8 cellular contexts compared by ENCODE assay signal in the genomic region with DNA sequence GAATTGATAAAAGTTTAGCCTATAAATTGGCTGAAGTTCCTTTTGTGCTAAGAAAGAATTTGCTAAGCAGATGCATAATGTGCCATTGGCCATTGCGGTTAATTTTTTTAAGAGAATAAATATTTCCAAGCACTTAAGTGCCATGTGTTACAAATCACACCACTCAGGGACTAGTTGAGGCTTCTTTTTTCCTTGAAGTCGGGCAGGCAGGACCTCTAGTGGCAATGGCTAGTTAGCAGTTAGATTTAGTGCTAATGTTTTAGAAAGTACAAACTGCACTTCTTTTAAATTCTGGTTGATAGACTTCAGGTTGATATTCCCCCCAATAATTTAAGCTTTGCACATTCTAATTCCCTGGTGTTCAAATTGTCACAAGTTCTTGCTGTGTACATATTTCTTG.
DNase-seq lines count a peak whose midpoint lies in the region; FAIRE-seq and TF ChIP-seq lines count a peak whose summit lies in the region.

No MANE protein-coding gene starts in this region.

- no peak overlapping the region for H2BK20ac ChIP-seq in H1 (ENCODE audit: low read length)

- TF ChIP-seq RAD21 in H1 (IDR thresholded peaks at IDR 0.05 in 1 of 2, conservative IDR thresholded peaks at IDR 0.05 in 1 of 2; ENCODE audit: low read depth in 2 of 2, low read length in 2 of 2): peak; percentile 85 to 90

- no peak overlapping the region for H3K23ac ChIP-seq in H1 (ENCODE audit: insufficient read length)

- no peak overlapping the region for H2BK12ac ChIP-seq in H1 (ENCODE audit: low read depth, low read length)

- no peak overlapping the region for H3K4me3 ChIP-seq in GM12865 (ENCODE audit: low read depth, low read length)
- H3K4me3 ChIP-seq in H1 (ENCODE audit: extremely low read depth in 1 of 4, insufficient read depth in 2 of 4, low read depth in 3 of 4, low read length in 4 of 4): no peak overlapping the region
- H3K4me3 ChIP-seq in osteoblast (ENCODE audit: insufficient read depth, low read length): no peak overlapping the region

- peak; percentile 21 for TF ChIP-seq CTCF in GM12865 (IDR thresholded peaks at IDR 0.05; ENCODE audit: insufficient read depth, low read depth, low read length, missing control alignments)
- TF ChIP-seq CTCF in H1 (IDR thresholded peaks at IDR 0.05; ENCODE audit: control extremely low read depth in 1 of 3, insufficient read depth in 1 of 3, low read depth in 1 of 3, low read length in 3 of 3): peak in 2 of 3 experiments; percentile 76 to 78; a peak in 3 of 4 replicates
- TF ChIP-seq CTCF in osteoblast (IDR thresholded peaks at IDR 0.05; ENCODE audit: extremely low read depth, low read depth, low read length): peak; percentile 48

- H2BK5ac ChIP-seq in H1 (ENCODE audit: low read depth, low read length): no peak overlapping the region

- FAIRE-seq in H1 (lab: Jason Lieb, UNC): peak; percentile 78

- no peak overlapping the region for H3K9ac ChIP-seq in H1 (replicated peaks in 1 of 4; ENCODE audit: extremely low read depth in 1 of 4, low read depth in 3 of 4, low read length in 3 of 4)

- H3K14ac ChIP-seq in H1 (ENCODE audit: insufficient read length): no peak overlapping the region

- DNase-seq in GM12865 (ENCODE audit: low read depth) (peak; percentile 6), NCI-H2227 (lab: John Stamatoyannopoulos, UW; ENCODE audit: unreplicated experiment) (peak; percentile 50), H1 (ENCODE audit: low read depth in 1 of 2, low spot score in 2 of 2) (no peak), osteoblast (ENCODE audit: insufficient read length, low spot score, missing footprints) (no peak), NCI-H187 (lab: John Stamatoyannopoulos, UW) (no peak), 8988T (no peak), NCI-H2196 treated with DMSO at 0.1 percent for 48 hours (lab: John Stamatoyannopoulos, UW; ENCODE audit: unreplicated experiment) (no peak), cerebellar nuclear complex (lab: John Stamatoyannopoulos, UW) (no peak)

- H4K91ac ChIP-seq in H1 (replicated peaks; ENCODE audit: insufficient read length, low read length): no peak overlapping the region

- H3K18ac ChIP-seq in H1 (ENCODE audit: extremely low read depth, low read length): no peak overlapping the region

- H3K36me3 ChIP-seq in H1 (ENCODE audit: control insufficient read depth in 2 of 4, insufficient read depth in 4 of 4, low read length in 3 of 4): no peaks in the 10 kb centered on the region
- no peaks in the 10 kb centered on the region for H3K36me3 ChIP-seq in osteoblast (ENCODE audit: insufficient read depth, low read length)

- H3K27me3 ChIP-seq in H1 (replicated peaks in 1 of 4; ENCODE audit: control insufficient read depth in 3 of 4, extremely low read depth in 1 of 4, insufficient read depth in 3 of 4, low read length in 3 of 4) (no peaks in the 10 kb centered on the region), osteoblast (ENCODE audit: insufficient read depth, low read length) (no peaks in the 10 kb centered on the region)

- POLR2A ChIA-PET in H1 (lab: Charles Lee; ENCODE audit: partially characterized antibody): no interaction called here

- no peaks in the 10 kb centered on the region for H3K23me2 ChIP-seq in H1 (ENCODE audit: low read depth, low read length)

- H4K8ac ChIP-seq in H1 (ENCODE audit: extremely low read depth, insufficient read depth, low read length): no peak overlapping the region

- no peaks in the 10 kb centered on the region for H3K79me1 ChIP-seq in H1 (ENCODE audit: low read depth, low read length)

- H3K4ac ChIP-seq in H1 (replicated peaks; ENCODE audit: insufficient read length, low read depth, low read length): no peak overlapping the region

- CTCF ChIA-PET in H1 (lab: Charles Lee; ENCODE audit: partially characterized antibody): interaction anchor here (1.0 to 4.7 kb wide), 36 partner anchors 9 to 363 kb away, joined by 3 to 37 read pairs (median 6); no protein-coding TSS in a partner anchor

- no peak for TF ChIP-seq EP300 in H1 (IDR thresholded peaks at IDR 0.05; ENCODE audit: borderline replicate concordance in 1 of 2, low read depth in 2 of 2, low read length in 2 of 2)

- H3K4me1 ChIP-seq in H1 (replicated peaks in 1 of 4; ENCODE audit: control insufficient read depth in 3 of 4, insufficient read depth in 4 of 4, low read length in 3 of 4) (peaks cover 0 to 7% (median 2%) of the 10 kb centered on the region in 4 experiments; a peak in 2 of 7 replicates), osteoblast (ENCODE audit: insufficient read depth, low read length) (no peaks in the 10 kb centered on the region)

- H3K27ac ChIP-seq in H1 (ENCODE audit: low read depth, low read length) (no peak overlapping the region), osteoblast (ENCODE audit: low read depth, low read length) (no peak overlapping the region)

- WGBS in H1 (ENCODE audit: extremely low coverage in 1 of 2, insufficient coverage in 1 of 2, insufficient read length in 1 of 2, insufficient replicate concordance in 2 of 2, low coverage in 1 of 2, low lambda C conversion rate in 2 of 2, missing lambda C conversion rate in 1 of 2), 2 experiments: 29% methylated on average over 2 of the region's 2 CpGs; no CpG with 5 or more reads in 1 of the 2 experiments

- no peak overlapping the region for H4K5ac ChIP-seq in H1 (ENCODE audit: insufficient read length, low read depth, low read length)

- H2BK120ac ChIP-seq in H1 (replicated peaks; ENCODE audit: low read depth, low read length): no peak overlapping the region

- H3K4me2 ChIP-seq in H1 (ENCODE audit: insufficient read depth in 1 of 2, low read depth in 2 of 2, low read length in 2 of 2): no peak overlapping the region
- no peak overlapping the region for H3K4me2 ChIP-seq in osteoblast (ENCODE audit: insufficient read depth, low read length)

- H4K20me1 ChIP-seq in H1 (replicated peaks in 1 of 2; ENCODE audit: control insufficient read depth in 1 of 2, insufficient read depth in 2 of 2, low read length in 2 of 2): no peaks in the 10 kb centered on the region
- H4K20me1 ChIP-seq in osteoblast (ENCODE audit: insufficient read depth, low read length): no peaks in the 10 kb centered on the region

- H2AFZ ChIP-seq in H1 (ENCODE audit: low read length): no peak overlapping the region
- H2AFZ ChIP-seq in osteoblast (ENCODE audit: low read length): no peak overlapping the region

- no peak overlapping the region for H2AK5ac ChIP-seq in H1 (ENCODE audit: low read depth, low read length)

- no peak for TF ChIP-seq POLR2A in H1 (IDR thresholded peaks at IDR 0.05; ENCODE audit: control extremely low read depth in 1 of 2, low read depth in 2 of 2, low read length in 2 of 2)

- H2BK15ac ChIP-seq in H1 (ENCODE audit: low read length): no peak overlapping the region

- H3K79me2 ChIP-seq in H1 (ENCODE audit: control insufficient read depth in 1 of 2, insufficient read depth in 2 of 2, low read length in 2 of 2): no peaks in the 10 kb centered on the region
- no peaks in the 10 kb centered on the region for H3K79me2 ChIP-seq in osteoblast (ENCODE audit: insufficient read depth, low read length)

- H3K9me3 ChIP-seq in H1 (ENCODE audit: insufficient read depth in 2 of 2, low read depth in 1 of 2, low read length in 1 of 2) (no peaks in the 10 kb centered on the region), osteoblast (ENCODE audit: low read depth, low read length) (no peaks in the 10 kb centered on the region)

- H3K56ac ChIP-seq in H1 (replicated peaks; ENCODE audit: insufficient read length, low read depth, low read length): no peak overlapping the region

TF ChIP-seq in H1, 55 proteins besides CTCF, POLR2A, EP300 and RAD21 (continues in another document):
- TF ChIP-seq, protein P1, sequence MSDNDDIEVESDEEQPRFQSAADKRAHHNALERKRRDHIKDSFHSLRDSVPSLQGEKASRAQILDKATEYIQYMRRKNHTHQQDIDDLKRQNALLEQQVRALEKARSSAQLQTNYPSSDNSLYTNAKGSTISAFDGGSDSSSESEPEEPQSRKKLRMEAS (IDR thresholded peaks at IDR 0.05): no peak
- no peak for TF ChIP-seq CHD2 (IDR thresholded peaks at IDR 0.05; ENCODE audit: low read length)

Comparison
In these comparisons a context has a peak if more than half of its experiments do, and no peak if none do; other contexts are left out.
1. DNase-seq: peak in GM12865 (single experiment) and NCI-H2227 (single experiment); none in H1 (0 of 2), osteoblast (single experiment), NCI-H187 (0 of 2), 8988T (single experiment), NCI-H2196 treated with DMSO at 0.1 percent for 48 hours (single experiment) and cerebellar nuclear complex (0 of 2).
2. CTCF ChIP-seq: peak in every context shown above with its lines; median percentile 77 in H1; 48 in osteoblast; 21 in GM12865.